Comparison of ENCODE assay signal across 1 cellular context in the genomic region with DNA sequence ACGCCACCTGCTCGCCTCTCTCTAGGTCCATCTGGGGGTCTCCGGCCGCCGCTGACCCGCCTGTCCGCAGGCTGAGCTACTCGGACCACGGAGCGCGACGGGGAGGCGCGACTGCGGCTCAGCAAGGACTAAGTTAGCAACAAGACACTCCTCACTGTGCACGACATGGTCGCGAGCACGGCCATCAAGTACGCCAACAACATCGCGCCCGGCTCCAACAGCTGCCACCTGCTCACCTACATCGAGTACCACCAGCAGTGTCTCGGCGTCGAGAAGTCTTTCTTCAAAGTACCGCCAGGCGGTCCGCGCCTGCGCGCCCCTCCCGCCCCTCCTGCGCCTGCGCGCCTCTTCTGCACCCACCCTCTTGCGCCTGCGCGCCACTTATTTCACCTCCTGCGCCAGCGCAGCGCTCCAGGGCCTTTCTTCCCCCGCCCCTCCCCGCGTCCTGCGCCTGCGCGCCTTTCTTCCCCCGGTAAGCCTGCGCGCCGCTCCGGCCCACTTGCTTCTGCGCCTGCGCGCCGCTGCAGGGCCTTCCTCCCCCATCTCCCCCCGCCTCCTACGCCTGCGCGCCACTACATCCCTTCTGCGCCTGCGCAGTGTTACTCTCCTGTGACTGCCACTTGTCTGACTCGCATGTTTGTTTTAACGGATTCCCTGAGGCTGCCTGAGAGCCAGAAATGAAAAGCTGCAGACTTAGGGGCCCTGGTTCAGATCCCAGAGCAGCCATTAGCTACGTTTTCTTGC.
TF ChIP-seq lines count a peak whose summit lies in the region.

No MANE protein-coding gene starts in this region.

TF ChIP-seq in HepG2, 621 proteins besides CTCF, POLR2A, EP300 and RAD21 (continued from another document and continues in another):
- TF ChIP-seq, protein P1, sequence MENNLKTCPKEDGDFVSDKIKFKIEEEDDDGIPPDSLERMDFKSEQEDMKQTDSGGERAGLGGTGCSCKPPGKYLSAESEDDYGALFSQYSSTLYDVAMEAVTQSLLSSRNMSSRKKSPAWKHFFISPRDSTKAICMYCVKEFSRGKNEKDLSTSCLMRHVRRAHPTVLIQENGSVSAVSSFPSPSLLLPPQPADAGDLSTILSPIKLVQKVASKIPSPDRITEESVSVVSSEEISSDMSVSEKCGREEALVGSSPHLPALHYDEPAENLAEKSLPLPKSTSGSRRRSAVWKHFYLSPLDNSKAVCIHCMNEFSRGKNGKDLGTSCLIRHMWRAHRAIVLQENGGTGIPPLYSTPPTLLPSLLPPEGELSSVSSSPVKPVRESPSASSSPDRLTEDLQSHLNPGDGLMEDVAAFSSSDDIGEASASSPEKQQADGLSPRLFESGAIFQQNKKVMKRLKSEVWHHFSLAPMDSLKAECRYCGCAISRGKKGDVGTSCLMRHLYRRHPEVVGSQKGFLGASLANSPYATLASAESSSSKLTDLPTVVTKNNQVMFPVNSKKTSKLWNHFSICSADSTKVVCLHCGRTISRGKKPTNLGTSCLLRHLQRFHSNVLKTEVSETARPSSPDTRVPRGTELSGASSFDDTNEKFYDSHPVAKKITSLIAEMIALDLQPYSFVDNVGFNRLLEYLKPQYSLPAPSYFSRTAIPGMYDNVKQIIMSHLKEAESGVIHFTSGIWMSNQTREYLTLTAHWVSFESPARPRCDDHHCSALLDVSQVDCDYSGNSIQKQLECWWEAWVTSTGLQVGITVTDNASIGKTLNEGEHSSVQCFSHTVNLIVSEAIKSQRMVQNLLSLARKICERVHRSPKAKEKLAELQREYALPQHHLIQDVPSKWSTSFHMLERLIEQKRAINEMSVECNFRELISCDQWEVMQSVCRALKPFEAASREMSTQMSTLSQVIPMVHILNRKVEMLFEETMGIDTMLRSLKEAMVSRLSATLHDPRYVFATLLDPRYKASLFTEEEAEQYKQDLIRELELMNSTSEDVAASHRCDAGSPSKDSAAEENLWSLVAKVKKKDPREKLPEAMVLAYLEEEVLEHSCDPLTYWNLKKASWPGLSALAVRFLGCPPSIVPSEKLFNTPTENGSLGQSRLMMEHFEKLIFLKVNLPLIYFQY (CRISPR knock-in tag; IDR thresholded peaks at IDR 0.05; ENCODE audit: borderline replicate concordance), result no peak
- TF ChIP-seq, protein P2, sequence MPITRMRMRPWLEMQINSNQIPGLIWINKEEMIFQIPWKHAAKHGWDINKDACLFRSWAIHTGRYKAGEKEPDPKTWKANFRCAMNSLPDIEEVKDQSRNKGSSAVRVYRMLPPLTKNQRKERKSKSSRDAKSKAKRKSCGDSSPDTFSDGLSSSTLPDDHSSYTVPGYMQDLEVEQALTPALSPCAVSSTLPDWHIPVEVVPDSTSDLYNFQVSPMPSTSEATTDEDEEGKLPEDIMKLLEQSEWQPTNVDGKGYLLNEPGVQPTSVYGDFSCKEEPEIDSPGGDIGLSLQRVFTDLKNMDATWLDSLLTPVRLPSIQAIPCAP (CRISPR knock-in tag; IDR thresholded peaks at IDR 0.05; ENCODE audit: low read depth), result no peak
- TF ChIP-seq, protein P3, sequence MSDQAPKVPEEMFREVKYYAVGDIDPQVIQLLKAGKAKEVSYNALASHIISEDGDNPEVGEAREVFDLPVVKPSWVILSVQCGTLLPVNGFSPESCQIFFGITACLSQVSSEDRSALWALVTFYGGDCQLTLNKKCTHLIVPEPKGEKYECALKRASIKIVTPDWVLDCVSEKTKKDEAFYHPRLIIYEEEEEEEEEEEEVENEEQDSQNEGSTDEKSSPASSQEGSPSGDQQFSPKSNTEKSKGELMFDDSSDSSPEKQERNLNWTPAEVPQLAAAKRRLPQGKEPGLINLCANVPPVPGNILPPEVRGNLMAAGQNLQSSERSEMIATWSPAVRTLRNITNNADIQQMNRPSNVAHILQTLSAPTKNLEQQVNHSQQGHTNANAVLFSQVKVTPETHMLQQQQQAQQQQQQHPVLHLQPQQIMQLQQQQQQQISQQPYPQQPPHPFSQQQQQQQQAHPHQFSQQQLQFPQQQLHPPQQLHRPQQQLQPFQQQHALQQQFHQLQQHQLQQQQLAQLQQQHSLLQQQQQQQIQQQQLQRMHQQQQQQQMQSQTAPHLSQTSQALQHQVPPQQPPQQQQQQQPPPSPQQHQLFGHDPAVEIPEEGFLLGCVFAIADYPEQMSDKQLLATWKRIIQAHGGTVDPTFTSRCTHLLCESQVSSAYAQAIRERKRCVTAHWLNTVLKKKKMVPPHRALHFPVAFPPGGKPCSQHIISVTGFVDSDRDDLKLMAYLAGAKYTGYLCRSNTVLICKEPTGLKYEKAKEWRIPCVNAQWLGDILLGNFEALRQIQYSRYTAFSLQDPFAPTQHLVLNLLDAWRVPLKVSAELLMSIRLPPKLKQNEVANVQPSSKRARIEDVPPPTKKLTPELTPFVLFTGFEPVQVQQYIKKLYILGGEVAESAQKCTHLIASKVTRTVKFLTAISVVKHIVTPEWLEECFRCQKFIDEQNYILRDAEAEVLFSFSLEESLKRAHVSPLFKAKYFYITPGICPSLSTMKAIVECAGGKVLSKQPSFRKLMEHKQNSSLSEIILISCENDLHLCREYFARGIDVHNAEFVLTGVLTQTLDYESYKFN (CRISPR knock-in tag; conservative IDR thresholded peaks at IDR 0.05), result peak; percentile 17; the same call in 1 of the 2 replicates
- TF ChIP-seq MZF1 (CRISPR knock-in tag; IDR thresholded peaks at IDR 0.05; ENCODE audit: borderline replicate concordance), result peak; percentile 92; the same call in 1 of the 2 replicates
- TF ChIP-seq, protein P4, sequence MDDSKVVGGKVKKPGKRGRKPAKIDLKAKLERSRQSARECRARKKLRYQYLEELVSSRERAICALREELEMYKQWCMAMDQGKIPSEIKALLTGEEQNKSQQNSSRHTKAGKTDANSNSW (CRISPR knock-in tag; IDR thresholded peaks at IDR 0.05; ENCODE audit: borderline replicate concordance), result peak; percentile 93
- TF ChIP-seq STAT5B (CRISPR knock-in tag; IDR thresholded peaks at IDR 0.05), result no peak
- no peak for TF ChIP-seq MED13 (CRISPR knock-in tag; IDR thresholded peaks at IDR 0.05)
- TF ChIP-seq, protein P5, sequence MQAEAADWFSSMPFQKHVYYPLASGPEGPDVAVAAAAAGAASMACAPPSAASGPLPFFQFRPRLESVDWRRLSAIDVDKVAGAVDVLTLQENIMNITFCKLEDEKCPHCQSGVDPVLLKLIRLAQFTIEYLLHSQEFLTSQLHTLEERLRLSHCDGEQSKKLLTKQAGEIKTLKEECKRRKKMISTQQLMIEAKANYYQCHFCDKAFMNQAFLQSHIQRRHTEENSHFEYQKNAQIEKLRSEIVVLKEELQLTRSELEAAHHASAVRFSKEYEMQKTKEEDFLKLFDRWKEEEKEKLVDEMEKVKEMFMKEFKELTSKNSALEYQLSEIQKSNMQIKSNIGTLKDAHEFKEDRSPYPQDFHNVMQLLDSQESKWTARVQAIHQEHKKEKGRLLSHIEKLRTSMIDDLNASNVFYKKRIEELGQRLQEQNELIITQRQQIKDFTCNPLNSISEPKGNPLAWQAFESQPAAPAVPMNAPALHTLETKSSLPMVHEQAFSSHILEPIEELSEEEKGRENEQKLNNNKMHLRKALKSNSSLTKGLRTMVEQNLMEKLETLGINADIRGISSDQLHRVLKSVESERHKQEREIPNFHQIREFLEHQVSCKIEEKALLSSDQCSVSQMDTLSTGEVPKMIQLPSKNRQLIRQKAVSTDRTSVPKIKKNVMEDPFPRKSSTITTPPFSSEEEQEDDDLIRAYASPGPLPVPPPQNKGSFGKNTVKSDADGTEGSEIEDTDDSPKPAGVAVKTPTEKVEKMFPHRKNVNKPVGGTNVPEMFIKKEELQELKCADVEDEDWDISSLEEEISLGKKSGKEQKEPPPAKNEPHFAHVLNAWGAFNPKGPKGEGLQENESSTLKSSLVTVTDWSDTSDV (CRISPR knock-in tag; IDR thresholded peaks at IDR 0.05), result no peak
- TF ChIP-seq ZNF839 (CRISPR knock-in tag; IDR thresholded peaks at IDR 0.05; ENCODE audit: borderline replicate concordance), result no peak
- TF ChIP-seq ZNF136 (CRISPR knock-in tag; IDR thresholded peaks at IDR 0.05; ENCODE audit: low read depth), result 0 out of 2 replicates have a peak, but pooled peaks have one; percentile 70
- TF ChIP-seq ZNF564 (CRISPR knock-in tag; IDR thresholded peaks at IDR 0.05), result no peak
- TF ChIP-seq ZNF317 (CRISPR knock-in tag; IDR thresholded peaks at IDR 0.05), result no peak
- TF ChIP-seq, protein P6, sequence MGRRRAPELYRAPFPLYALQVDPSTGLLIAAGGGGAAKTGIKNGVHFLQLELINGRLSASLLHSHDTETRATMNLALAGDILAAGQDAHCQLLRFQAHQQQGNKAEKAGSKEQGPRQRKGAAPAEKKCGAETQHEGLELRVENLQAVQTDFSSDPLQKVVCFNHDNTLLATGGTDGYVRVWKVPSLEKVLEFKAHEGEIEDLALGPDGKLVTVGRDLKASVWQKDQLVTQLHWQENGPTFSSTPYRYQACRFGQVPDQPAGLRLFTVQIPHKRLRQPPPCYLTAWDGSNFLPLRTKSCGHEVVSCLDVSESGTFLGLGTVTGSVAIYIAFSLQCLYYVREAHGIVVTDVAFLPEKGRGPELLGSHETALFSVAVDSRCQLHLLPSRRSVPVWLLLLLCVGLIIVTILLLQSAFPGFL (CRISPR knock-in tag; IDR thresholded peaks at IDR 0.05), result no peak; the same call in 1 of the 2 replicates
- TF ChIP-seq, protein P7, sequence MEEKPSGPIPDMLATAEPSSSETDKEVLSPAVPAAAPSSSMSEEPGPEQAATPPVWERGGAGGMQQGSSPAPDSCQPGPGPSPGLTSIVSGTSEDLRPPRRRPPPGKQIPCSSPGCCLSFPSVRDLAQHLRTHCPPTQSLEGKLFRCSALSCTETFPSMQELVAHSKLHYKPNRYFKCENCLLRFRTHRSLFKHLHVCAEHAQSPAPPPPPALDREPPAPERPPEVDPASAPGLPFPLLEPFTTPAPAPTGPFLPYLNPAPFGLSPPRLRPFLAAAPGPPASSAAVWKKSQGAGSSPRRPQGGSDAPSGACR (CRISPR knock-in tag; IDR thresholded peaks at IDR 0.05), result peak; percentile 53; the same call in 1 of the 2 replicates
- TF ChIP-seq, protein P8, sequence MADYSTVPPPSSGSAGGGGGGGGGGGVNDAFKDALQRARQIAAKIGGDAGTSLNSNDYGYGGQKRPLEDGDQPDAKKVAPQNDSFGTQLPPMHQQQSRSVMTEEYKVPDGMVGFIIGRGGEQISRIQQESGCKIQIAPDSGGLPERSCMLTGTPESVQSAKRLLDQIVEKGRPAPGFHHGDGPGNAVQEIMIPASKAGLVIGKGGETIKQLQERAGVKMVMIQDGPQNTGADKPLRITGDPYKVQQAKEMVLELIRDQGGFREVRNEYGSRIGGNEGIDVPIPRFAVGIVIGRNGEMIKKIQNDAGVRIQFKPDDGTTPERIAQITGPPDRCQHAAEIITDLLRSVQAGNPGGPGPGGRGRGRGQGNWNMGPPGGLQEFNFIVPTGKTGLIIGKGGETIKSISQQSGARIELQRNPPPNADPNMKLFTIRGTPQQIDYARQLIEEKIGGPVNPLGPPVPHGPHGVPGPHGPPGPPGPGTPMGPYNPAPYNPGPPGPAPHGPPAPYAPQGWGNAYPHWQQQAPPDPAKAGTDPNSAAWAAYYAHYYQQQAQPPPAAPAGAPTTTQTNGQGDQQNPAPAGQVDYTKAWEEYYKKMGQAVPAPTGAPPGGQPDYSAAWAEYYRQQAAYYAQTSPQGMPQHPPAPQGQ (CRISPR knock-in tag; IDR thresholded peaks at IDR 0.05; ENCODE audit: borderline replicate concordance), result no peak
- TF ChIP-seq ZKSCAN8 (CRISPR knock-in tag; IDR thresholded peaks at IDR 0.05; ENCODE audit: borderline replicate concordance), result no peak; the same call in 1 of the 2 replicates
- TF ChIP-seq ADNP (CRISPR knock-in tag; IDR thresholded peaks at IDR 0.05), result no peak
- TF ChIP-seq RBAK (CRISPR knock-in tag; IDR thresholded peaks at IDR 0.05), result no peak
- TF ChIP-seq, protein P9, sequence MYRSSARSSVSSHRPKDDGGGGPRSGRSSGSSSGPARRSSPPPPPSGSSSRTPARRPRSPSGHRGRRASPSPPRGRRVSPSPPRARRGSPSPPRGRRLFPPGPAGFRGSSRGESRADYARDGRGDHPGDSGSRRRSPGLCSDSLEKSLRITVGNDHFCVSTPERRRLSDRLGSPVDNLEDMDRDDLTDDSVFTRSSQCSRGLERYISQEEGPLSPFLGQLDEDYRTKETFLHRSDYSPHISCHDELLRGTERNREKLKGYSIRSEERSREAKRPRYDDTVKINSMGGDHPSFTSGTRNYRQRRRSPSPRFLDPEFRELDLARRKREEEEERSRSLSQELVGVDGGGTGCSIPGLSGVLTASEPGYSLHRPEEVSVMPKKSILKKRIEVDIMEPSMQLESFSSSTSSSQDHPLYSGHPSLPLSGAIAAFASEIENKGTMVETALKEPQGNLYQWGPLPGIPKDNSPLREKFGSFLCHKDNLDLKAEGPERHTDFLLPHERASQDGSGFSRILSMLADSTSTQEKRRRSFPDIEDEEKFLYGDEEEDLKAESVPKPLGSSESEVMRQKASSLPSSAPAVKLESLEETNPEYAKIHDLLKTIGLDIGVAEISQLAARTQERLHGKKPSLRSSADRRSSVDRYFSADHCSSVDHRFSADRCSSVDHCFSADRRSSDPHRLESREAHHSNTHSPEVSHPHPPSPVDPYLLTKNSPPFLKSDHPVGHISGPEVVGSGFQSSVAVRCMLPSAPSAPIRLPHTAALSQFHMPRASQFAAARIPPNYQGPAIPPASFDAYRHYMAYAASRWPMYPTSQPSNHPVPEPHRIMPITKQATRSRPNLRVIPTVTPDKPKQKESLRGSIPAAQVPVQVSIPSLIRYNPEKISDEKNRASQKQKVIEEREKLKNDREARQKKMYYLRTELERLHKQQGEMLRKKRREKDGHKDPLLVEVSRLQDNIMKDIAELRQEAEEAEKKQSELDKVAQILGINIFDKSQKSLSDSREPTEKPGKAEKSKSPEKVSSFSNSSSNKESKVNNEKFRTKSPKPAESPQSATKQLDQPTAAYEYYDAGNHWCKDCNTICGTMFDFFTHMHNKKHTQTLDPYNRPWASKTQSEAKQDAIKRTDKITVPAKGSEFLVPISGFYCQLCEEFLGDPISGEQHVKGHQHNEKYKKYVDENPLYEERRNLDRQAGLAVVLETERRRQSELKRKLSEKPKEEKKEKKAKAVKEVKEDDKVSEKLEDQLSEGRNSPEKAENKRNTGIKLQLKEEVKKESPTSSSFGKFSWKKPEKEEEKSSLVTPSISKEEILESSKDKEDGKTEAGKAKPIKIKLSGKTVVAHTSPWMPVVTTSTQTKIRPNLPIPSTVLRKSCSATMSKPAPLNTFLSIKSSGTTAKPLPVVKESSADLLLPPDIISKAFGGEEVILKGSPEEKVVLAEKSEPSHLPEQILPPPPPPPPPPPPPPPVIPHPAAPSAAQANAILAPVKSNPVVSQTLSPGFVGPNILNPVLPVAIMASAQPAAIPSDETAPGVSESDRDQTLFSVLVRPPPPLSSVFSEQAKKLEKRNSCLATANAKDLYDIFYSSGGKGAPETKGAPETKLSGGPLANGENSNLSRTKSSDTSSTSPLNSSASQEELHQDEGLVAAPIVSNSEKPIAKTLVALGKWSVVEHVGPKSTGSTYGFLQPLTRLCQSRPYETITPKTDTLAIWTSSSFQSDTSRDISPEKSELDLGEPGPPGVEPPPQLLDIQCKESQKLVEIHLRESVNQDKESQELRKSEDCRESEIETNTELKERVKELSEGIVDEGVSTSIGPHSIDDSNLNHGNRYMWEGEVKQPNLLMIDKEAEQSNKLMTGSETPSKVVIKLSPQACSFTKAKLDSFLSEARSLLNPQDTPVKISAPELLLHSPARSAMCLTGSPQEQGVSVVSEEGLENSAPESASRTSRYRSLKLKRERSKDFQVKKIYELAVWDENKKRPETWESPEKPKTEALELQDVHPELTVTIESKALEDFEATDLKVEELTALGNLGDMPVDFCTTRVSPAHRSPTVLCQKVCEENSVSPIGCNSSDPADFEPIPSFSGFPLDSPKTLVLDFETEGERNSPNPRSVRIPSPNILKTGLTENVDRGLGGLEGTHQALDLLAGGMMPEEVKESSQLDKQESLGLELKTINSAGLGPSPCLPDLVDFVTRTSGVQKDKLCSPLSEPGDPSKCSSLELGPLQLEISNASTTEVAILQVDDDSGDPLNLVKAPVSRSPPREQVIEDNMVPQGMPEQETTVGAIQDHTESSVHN (CRISPR knock-in tag; IDR thresholded peaks at IDR 0.05), result no peak
- TF ChIP-seq NR2F1 (CRISPR knock-in tag; IDR thresholded peaks at IDR 0.05), result no peak
